In genomic region chr1:17440074-17440826, GRCh38 we compare ENCODE assay signal across 8 cellular contexts. TPM values are rescaled to one million over a fixed set of nuclear protein-coding genes. Genes with fewer than 3 reads are reported as not detected.
DNase-seq lines count a peak whose midpoint lies in the region; ATAC-seq, FAIRE-seq and TF ChIP-seq lines count a peak whose summit lies in the region.

No MANE protein-coding gene starts in this region.

- RAD21 ChIA-PET in GM12878 (lab: Charles Lee; ENCODE audit: unreplicated experiment) = no interaction called here

- in situ Hi-C loops in GM12878 (cut with MboI) = no loop called here

- H3K4me2 ChIP-seq in GM12878 (ENCODE audit: control insufficient read depth, insufficient read depth) = peak overlapping the region; percentile 87

- peaks cover 36% of the 10 kb centered on the region for H3K79me2 ChIP-seq in GM12878 (ENCODE audit: control insufficient read depth, insufficient read depth, low read length)

- TSS peak; percentile 86 for BruUV-seq in GM12878 (replicated peaks; lab: Mats Ljungman, UMichigan)

- H3K4me3 ChIP-seq in heart right ventricle (peak overlapping the region in 8 of 10 donors; percentile 27 to 92 (median 76)), GM12878 (peak overlapping the region; percentile 71; the same call in 1 of the 2 replicates), lower lobe of right lung (peak overlapping the region; percentile 82), upper lobe of right lung (peak overlapping the region; percentile 55)

- peaks cover 3% of the 10 kb centered on the region; the same call in 1 of the 2 replicates for H4K20me1 ChIP-seq in GM12878 (ENCODE audit: control insufficient read depth, insufficient read depth)

- H3K4me1 ChIP-seq in heart right ventricle (peaks cover 0 to 26% (median 21%) of the 10 kb centered on the region in 9 donors), GM12878 (ENCODE audit: control insufficient read depth, insufficient read depth, low read length) (peaks cover 25% of the 10 kb centered on the region), lower lobe of right lung (peaks cover 32% of the 10 kb centered on the region), upper lobe of right lung (peaks cover 30% of the 10 kb centered on the region)

- H3K36me3 ChIP-seq in heart right ventricle (peaks cover 0 to 5% (median 0%) of the 10 kb centered on the region in 9 donors), GM12878 (ENCODE audit: control insufficient read depth in 2 of 2, insufficient read depth in 2 of 2, low read length in 1 of 2) (peaks cover 4 to 6% of the 10 kb centered on the region in 2 experiments; a peak in 1 of 4 replicates), lower lobe of right lung (peaks cover 3% of the 10 kb centered on the region), upper lobe of right lung (no peaks in the 10 kb centered on the region)

- DNase-seq in heart right ventricle = no peak
- no peak for DNase-seq in left cardiac atrium
- DNase-seq in GM12878 (ENCODE audit: low read depth, low spot score) = no peak
- DNase-seq in lower lobe of right lung = no peak
- no peak for DNase-seq in upper lobe of right lung
- DNase-seq in NCI-H128 (lab: John Stamatoyannopoulos, UW; ENCODE audit: unreplicated experiment) = no peak

- no peak for FAIRE-seq in GM12878 (lab: Jason Lieb, UNC)

- H3K27ac ChIP-seq in heart right ventricle (peak overlapping the region in 9 of 10 donors; percentile 59 to 85 (median 79)), GM12878 (ENCODE audit: control insufficient read depth, insufficient read depth) (no peak overlapping the region), lower lobe of right lung (peak overlapping the region; percentile 71), upper lobe of right lung (peak overlapping the region; percentile 78)

- H3K27me3 ChIP-seq in heart right ventricle (no peaks in the 10 kb centered on the region), GM12878 (replicated peaks in 1 of 2; ENCODE audit: control insufficient read depth in 2 of 2, insufficient read depth in 2 of 2, low read length in 1 of 2) (no peaks in the 10 kb centered on the region), lower lobe of right lung (ENCODE audit: low read depth) (no peaks in the 10 kb centered on the region), upper lobe of right lung (no peaks in the 10 kb centered on the region)

- no peak for TF ChIP-seq RAD21 in GM12878 (IDR thresholded peaks at IDR 0.05; ENCODE audit: insufficient read depth, low read depth, low read length)

- SMC1A ChIA-PET in GM12878 (lab: Charles Lee; ENCODE audit: uncharacterized antibody, unreplicated experiment) = no interaction called here

- no peak for TF ChIP-seq POLR2A in GM12878 (IDR thresholded peaks at IDR 0.05; ENCODE audit: low read depth, low read length)

- 66 to 68% methylated on average over 18 of the region's 18 CpGs for WGBS in heart right ventricle, 2 donors
- 67% methylated on average over 18 of the region's 18 CpGs for WGBS in GM12878 (ENCODE audit: insufficient coverage, insufficient replicate concordance, low lambda C conversion rate, missing lambda C conversion rate)

- POLR2A ChIA-PET in GM12878 (lab: Charles Lee) = no interaction called here

- no peak for TF ChIP-seq EP300 in GM12878 (IDR thresholded peaks at IDR 0.05; ENCODE audit: borderline replicate concordance in 1 of 2, control insufficient read depth in 1 of 2, low read depth in 2 of 2, low read length in 2 of 2)

- peak overlapping the region; percentile 51 for H3K9ac ChIP-seq in GM12878 (ENCODE audit: control insufficient read depth, insufficient read depth, low read length)

- H3K9me3 ChIP-seq in heart right ventricle (no peaks in the 10 kb centered on the region), GM12878 (replicated peaks; ENCODE audit: control insufficient read depth, insufficient read depth, low read length) (no peaks in the 10 kb centered on the region), lower lobe of right lung (no peaks in the 10 kb centered on the region), upper lobe of right lung (no peaks in the 10 kb centered on the region)

- H2AFZ ChIP-seq in GM12878 (ENCODE audit: control insufficient read depth, low read depth, low read length) = peak overlapping the region; percentile 85

- TF ChIP-seq CTCF in heart right ventricle (IDR thresholded peaks at IDR 0.05) = no peak
- TF ChIP-seq CTCF in GM12878 (IDR thresholded peaks at IDR 0.05 in 2 of 3, conservative IDR thresholded peaks at IDR 0.05 in 1 of 3; ENCODE audit: control insufficient read depth in 2 of 3, extremely low read depth in 1 of 3, insufficient read depth in 1 of 3, low read depth in 3 of 3, low read length in 3 of 3) = no peak
- TF ChIP-seq CTCF in lower lobe of right lung (IDR thresholded peaks at IDR 0.05) = no peak
- no peak for TF ChIP-seq CTCF in upper lobe of right lung (IDR thresholded peaks at IDR 0.05)

- ATAC-seq in heart right ventricle (no peak), left cardiac atrium (no peak), GM12878 (no peak), lower lobe of right lung (no peak), upper lobe of right lung (no peak), HG03095 (IDR thresholded peaks at IDR 0.05; ENCODE audit: unreplicated experiment) (no peak), HG03354 (IDR thresholded peaks at IDR 0.05; ENCODE audit: poor library complexity, severe bottlenecking, unreplicated experiment) (no peak)

- intact Hi-C loops in heart right ventricle (cut with DNase I) = loop anchor here in 1 of 10 donors (5.0 kb wide), 1 partner anchor 37 kb away; no protein-coding TSS in a partner anchor
- intact Hi-C loops in left cardiac atrium (cut with DNase I) = no loop called here
- intact Hi-C loops in GM12878 (cut with micrococcal nuclease; ENCODE audit: unreplicated experiment) = no loop called here
- intact Hi-C loops in lower lobe of right lung (cut with DNase I) = no loop called here
- intact Hi-C loops in upper lobe of right lung (cut with DNase I) = no loop called here

- CTCF ChIA-PET in GM12878 (lab: Yijun Ruan, JAX) = interaction anchor here (0.6 to 1.4 kb wide), 4 partner anchors 11 to 235 kb away, joined by 3 to 7 read pairs (median 4); no protein-coding TSS in a partner anchor

TF ChIP-seq in GM12878, 131 proteins besides CTCF, POLR2A, EP300 and RAD21:
- TF ChIP-seq GATAD2B (conservative IDR thresholded peaks at IDR 0.05; ENCODE audit: low read depth) (0 out of 2 replicates have a peak, but pooled peaks have one; percentile 6), SREBF2 (IDR thresholded peaks at IDR 0.05; ENCODE audit: low read length) (no peak), ZNF207 (IDR thresholded peaks at IDR 0.05; ENCODE audit: borderline replicate concordance) (peak; percentile 60; the same call in 1 of the 2 replicates)

RNA-seq across cellular contexts. Expression of gene RCC2, which starts 0.8 kb away (rescaled TPM):
- total RNA-seq in heart right ventricle (10 to 100 TPM in 7 of 10 donors, 1 to 10 TPM in 3; 9.0 to 25.3 (median 11.4) TPM), left cardiac atrium (10 to 100 TPM; 15.6 to 20.8 TPM), GM12878 (2014; rRNA removed) (62.9 and 77.6 TPM in 2 replicates), GM12878 (2014; rRNA removed; fragmentation: Illumina TruSeq; extraction: Trizol) (85.1 and 93.4 TPM in 2 replicates), GM12878 (2021) (176 TPM in 2 replicates), lower lobe of right lung (65.8 TPM), upper lobe of right lung (48.6 TPM)
- polyA plus RNA-seq in heart right ventricle (10 to 100 TPM in 1 of 2 donors, 1 to 10 TPM in 1; 9.4 to 12.5 TPM), GM12878 (2011; rRNA removed) (34.4 and 60.5 TPM in 2 replicates), GM12878 (2014; fragmentation: Illumina TruSeq; extraction: Trizol) (88.3 and 128 TPM in 2 replicates), GM12878 (2014; fragmentation: Nextera tagmentation; extraction: Ambion mirVana) (100 to 1,000 TPM in 1 of 2 experiments, 10 to 100 TPM in 1; 38.3 to 124 TPM), GM12878 (2014; rRNA removed) (99.6 and 118 TPM in 2 replicates), GM12878 (2016; fragmentation: Nextera tagmentation; extraction: Ambion mirVana) (10 to 100 TPM; 10.7 to 32.2 TPM)
- 45.7 and 57.1 TPM in 2 replicates for total RNA-seq in GM12878 (2013; cell fraction: nucleolus; rRNA removed)
- polyA plus RNA-seq in GM12878 (2011; ENCODE audit: low read depth) = 27.0 TPM
- polyA plus RNA-seq in GM12878 (2011; cell fraction: cytosol; rRNA removed) = 91.5 and 94.4 TPM in 2 replicates
- polyA plus RNA-seq in GM12878 (2011; cell fraction: nucleus; rRNA removed) = 108 and 135 TPM in 2 replicates
- 56.0 and 64.4 TPM in 2 replicates for polyA plus RNA-seq in GM12878 (2012)
- polyA minus RNA-seq in GM12878 (2011; rRNA and poly(A)+ RNA removed) = 65.9 and 81.3 TPM in 2 replicates
- 63.7 and 66.3 TPM in 2 replicates for polyA minus RNA-seq in GM12878 (2011; cell fraction: cytosol; rRNA and poly(A)+ RNA removed)
- polyA minus RNA-seq in GM12878 (2011; cell fraction: nucleus; rRNA and poly(A)+ RNA removed) = 17.0 and 35.5 TPM in 2 replicates
